18 cellular contexts compared by ENCODE assay signal in genomic region chr2:31300309-31300708, GRCh38.
A peak's percentile ranks its signal among the peaks of the same experiment; 100 is the strongest.
DNase-seq lines count a peak whose midpoint lies in the region; ATAC-seq, FAIRE-seq and TF ChIP-seq lines count a peak whose summit lies in the region.
"Had no signal": no experiment of that assay in that cellular context is flagged by ENCODE, and none has a peak within 500 bp of the region (broad histone marks: within the 10 kb centered on the region; RNA-seq: fewer than 3 reads in every experiment).

No MANE protein-coding gene starts in this region.

- no peak for TF ChIP-seq CTCF in bronchial epithelial cell (IDR thresholded peaks at IDR 0.05; ENCODE audit: insufficient read depth, low read length, severe bottlenecking)
- no peak for TF ChIP-seq CTCF in progenitor cell of endocrine pancreas (IDR thresholded peaks at IDR 0.05; ENCODE audit: unreplicated experiment)

- no peak overlapping the region for H3K4me3 ChIP-seq in BLaER1 treated with 17β-estradiol and CSF1 and Interleukin-3, amounts not matched to agents 10 nM and 100 nM
- no peak overlapping the region for H3K4me3 ChIP-seq in bronchial epithelial cell (ENCODE audit: low read depth, low read length)
- H3K4me3 ChIP-seq: HAP-1 had no signal

- H3K4me2 ChIP-seq in BLaER1 treated with 17β-estradiol and CSF1 and Interleukin-3, amounts not matched to agents 10 nM and 100 nM, result peak overlapping the region in 6 of 11 experiments; percentile 12 to 44 (median 30); a peak in 10 of 22 replicates

- no peaks in the 10 kb centered on the region for H3K36me3 ChIP-seq in BLaER1 treated with 17β-estradiol and CSF1 and Interleukin-3, amounts not matched to agents 10 nM and 100 nM
- H3K36me3 ChIP-seq in bronchial epithelial cell (ENCODE audit: control insufficient read depth, insufficient read depth, low read length), result no peaks in the 10 kb centered on the region
- H3K36me3 ChIP-seq: HAP-1 had no signal

- peaks cover 4% of the 10 kb centered on the region for H3K27me3 Mint-ChIP-seq in progenitor cell of endocrine pancreas

- no peak for FAIRE-seq in bronchial epithelial cell (lab: Jason Lieb, UNC)
- FAIRE-seq: GM12891, GM18507, H54 had no signal

- no peak overlapping the region for H3K27ac ChIP-seq in BLaER1 treated with 17β-estradiol and CSF1 and Interleukin-3, amounts not matched to agents 10 nM and 100 nM
- H3K27ac ChIP-seq: C4-2B had no signal

- H3K9ac ChIP-seq in BLaER1 treated with 17β-estradiol and CSF1 and Interleukin-3, amounts not matched to agents 10 nM and 100 nM, result no peak overlapping the region

- H3K9me3 Mint-ChIP-seq in progenitor cell of endocrine pancreas (ENCODE audit: low read depth), result no peaks in the 10 kb centered on the region
- H3K9me3 Mint-ChIP-seq: CD8-positive, alpha-beta T cell; HFFc6 had no signal

- ATAC-seq in GM21447 (IDR thresholded peaks at IDR 0.05; ENCODE audit: unreplicated experiment) (no peak), GM18517 (IDR thresholded peaks at IDR 0.05; ENCODE audit: unreplicated experiment) (no peak)
- ATAC-seq: CD8-positive, alpha-beta T cell had no signal

- H3K27ac Mint-ChIP-seq in progenitor cell of endocrine pancreas, result peak overlapping the region; percentile 43
- H3K27ac Mint-ChIP-seq: CD4-positive, CD25-positive, alpha-beta regulatory T cell; CD8-positive, alpha-beta T cell; HFFc6 had no signal

- no peak overlapping the region for H3K4me3 Mint-ChIP-seq in progenitor cell of endocrine pancreas (ENCODE audit: low read depth)
- H3K4me3 Mint-ChIP-seq: CD4-positive, CD25-positive, alpha-beta regulatory T cell; CD8-positive, alpha-beta T cell; HFFc6 had no signal

- H3K4me1 Mint-ChIP-seq in progenitor cell of endocrine pancreas (ENCODE audit: low read depth), result peaks cover 13% of the 10 kb centered on the region
- H3K4me1 Mint-ChIP-seq: CD4-positive, CD25-positive, alpha-beta regulatory T cell had no signal

- H3K4me1 ChIP-seq in BLaER1 treated with 17β-estradiol and CSF1 and Interleukin-3, amounts not matched to agents 10 nM and 100 nM, result peaks cover 21 to 47% (median 34%) of the 10 kb centered on the region in 10 experiments
- H3K4me1 ChIP-seq: Caco-2, HAP-1 had no signal

- DNase-seq in EH (ENCODE audit: low read depth) (peak; percentile 31), bronchial epithelial cell (ENCODE audit: low read depth) (peak; percentile 43), progenitor cell of endocrine pancreas (ENCODE audit: low spot score, unreplicated experiment) (no peak)
- DNase-seq: Caco-2; CD4-positive, CD25-positive, alpha-beta regulatory T cell; CD8-positive, alpha-beta T cell; DMS79; GF-D8; GOT3; HFFc6 had no signal

- H4K20me1 ChIP-seq in BLaER1 treated with 17β-estradiol and CSF1 and Interleukin-3, amounts not matched to agents 10 nM and 100 nM, result no peaks in the 10 kb centered on the region

- H3K9me3 ChIP-seq in BLaER1 treated with 17β-estradiol and CSF1 and Interleukin-3, amounts not matched to agents 10 nM and 100 nM (replicated peaks in 1 of 11), result no peaks in the 10 kb centered on the region
- H3K9me3 ChIP-seq: Caco-2, HAP-1 had no signal

- no peaks in the 10 kb centered on the region for H3K36me3 Mint-ChIP-seq in progenitor cell of endocrine pancreas (ENCODE audit: insufficient read depth)
- H3K36me3 Mint-ChIP-seq: CD4-positive, CD25-positive, alpha-beta regulatory T cell; CD8-positive, alpha-beta T cell had no signal

- no peaks in the 10 kb centered on the region for H3K27me3 ChIP-seq in BLaER1 treated with 17β-estradiol and CSF1 and Interleukin-3, amounts not matched to agents 10 nM and 100 nM
- no peaks in the 10 kb centered on the region for H3K27me3 ChIP-seq in bronchial epithelial cell (ENCODE audit: control insufficient read depth, insufficient read depth, low read length)
